Comparison of ENCODE assay signal across 1 cellular context in the genomic region with DNA sequence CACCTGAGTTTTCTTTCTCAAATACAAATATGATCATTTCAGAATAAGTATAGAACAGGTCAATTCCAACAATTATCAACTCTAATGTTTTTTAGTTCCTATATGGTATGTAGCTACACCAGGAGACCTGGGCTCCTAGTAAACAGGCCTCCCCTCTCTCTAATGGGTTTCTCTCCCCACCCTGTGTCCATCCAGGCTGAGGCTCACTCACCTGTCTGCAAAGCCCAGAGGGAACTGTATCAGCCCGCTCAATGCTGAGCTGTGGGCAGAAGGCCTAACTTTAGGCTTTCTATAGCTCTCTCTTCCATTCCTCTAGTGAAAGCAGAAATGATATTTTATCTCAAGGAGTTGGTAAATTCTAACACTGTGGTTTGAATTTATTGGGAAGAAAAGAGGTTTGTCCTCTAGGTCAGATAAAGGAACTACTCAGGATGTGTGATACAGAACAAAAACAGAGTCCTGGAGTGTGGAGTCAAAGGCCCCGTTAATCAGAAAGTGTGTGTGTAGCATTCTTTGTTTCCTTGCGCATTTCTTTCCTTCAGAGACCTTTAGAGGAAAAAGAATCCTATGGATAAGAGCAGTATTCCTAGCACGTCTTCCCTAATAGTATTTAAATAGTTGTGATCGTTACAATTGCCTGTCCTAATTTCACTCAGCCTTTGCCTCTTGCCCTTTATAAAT.
TF ChIP-seq lines count a peak whose summit lies in the region.

No MANE protein-coding gene starts in this region.

TF ChIP-seq in GM23338, 12 proteins besides CTCF, POLR2A, EP300 and RAD21 (continued from another document):
- TF ChIP-seq, protein P1, sequence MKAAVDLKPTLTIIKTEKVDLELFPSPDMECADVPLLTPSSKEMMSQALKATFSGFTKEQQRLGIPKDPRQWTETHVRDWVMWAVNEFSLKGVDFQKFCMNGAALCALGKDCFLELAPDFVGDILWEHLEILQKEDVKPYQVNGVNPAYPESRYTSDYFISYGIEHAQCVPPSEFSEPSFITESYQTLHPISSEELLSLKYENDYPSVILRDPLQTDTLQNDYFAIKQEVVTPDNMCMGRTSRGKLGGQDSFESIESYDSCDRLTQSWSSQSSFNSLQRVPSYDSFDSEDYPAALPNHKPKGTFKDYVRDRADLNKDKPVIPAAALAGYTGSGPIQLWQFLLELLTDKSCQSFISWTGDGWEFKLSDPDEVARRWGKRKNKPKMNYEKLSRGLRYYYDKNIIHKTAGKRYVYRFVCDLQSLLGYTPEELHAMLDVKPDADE (IDR thresholded peaks at IDR 0.05), result no peak
